ENCODE assay signal across 22 cellular contexts in genomic region chr3:45630325-45630724, GRCh38. TPM values are rescaled to one million over a fixed set of nuclear protein-coding genes. Genes with fewer than 3 reads are reported as not detected.
DNase-seq lines count a peak whose midpoint lies in the region; ATAC-seq and TF ChIP-seq lines count a peak whose summit lies in the region.
"Had no signal": no experiment of that assay in that cellular context is flagged by ENCODE, and none has a peak within 500 bp of the region (broad histone marks: within the 10 kb centered on the region; RNA-seq: fewer than 3 reads in every experiment).

No MANE protein-coding gene starts in this region.

- H3K36me3 Mint-ChIP-seq in stimulated activated naive CD8-positive, alpha-beta T cell treated with anti-CD3 and anti-CD28 coated beads, Interleukin-15, Interleukin-2, amounts not matched to agents 100 ng/mL and 50 ng/mL, for 24 hours (ENCODE audit: low read depth) = peaks cover 11% of the 10 kb centered on the region
- no peaks in the 10 kb centered on the region for H3K36me3 Mint-ChIP-seq in activated T-helper 17 cell treated with anti-CD3 and anti-CD28 coated beads, Interleukin-2, amount 50 U/mL, for 72 hours (ENCODE audit: low read depth)
- peaks cover 0 to 9% of the 10 kb centered on the region in 2 donors for H3K36me3 Mint-ChIP-seq in naive B cell

- TF ChIP-seq CTCF in mucosa of descending colon (IDR thresholded peaks at IDR 0.05) = no peak
- TF ChIP-seq CTCF in GM10266 (IDR thresholded peaks at IDR 0.05; ENCODE audit: control insufficient read depth, insufficient read depth, low read depth, missing control alignments) = no peak

- no peak overlapping the region for H3K4me3 ChIP-seq in mucosa of descending colon
- H3K4me3 ChIP-seq: heart right ventricle, left ventricle myocardium inferior, right atrium auricular region, testis had no signal

- peaks cover 17% of the 10 kb centered on the region for H3K4me1 Mint-ChIP-seq in stimulated activated naive CD8-positive, alpha-beta T cell treated with anti-CD3 and anti-CD28 coated beads, Interleukin-15, Interleukin-2, amounts not matched to agents 100 ng/mL and 50 ng/mL, for 24 hours (ENCODE audit: low read depth)
- peaks cover 16% of the 10 kb centered on the region for H3K4me1 Mint-ChIP-seq in activated T-helper 17 cell treated with anti-CD3 and anti-CD28 coated beads, Interleukin-2, amount 50 U/mL, for 72 hours
- H3K4me1 Mint-ChIP-seq in naive B cell = peaks cover 50 to 78% (median 68%) of the 10 kb centered on the region in 3 donors

- peaks cover 17% of the 10 kb centered on the region for H3K4me1 ChIP-seq in mucosa of descending colon (ENCODE audit: low read depth)
- H3K4me1 ChIP-seq: testis had no signal

- H3K27me3 Mint-ChIP-seq in stimulated activated naive CD8-positive, alpha-beta T cell treated with anti-CD3 and anti-CD28 coated beads, Interleukin-15, Interleukin-2, amounts not matched to agents 100 ng/mL and 50 ng/mL, for 24 hours = no peaks in the 10 kb centered on the region
- no peaks in the 10 kb centered on the region for H3K27me3 Mint-ChIP-seq in activated T-helper 17 cell treated with anti-CD3 and anti-CD28 coated beads, Interleukin-2, amount 50 U/mL, for 72 hours
- no peaks in the 10 kb centered on the region for H3K27me3 Mint-ChIP-seq in naive B cell

- H3K36me3 ChIP-seq in mucosa of descending colon (ENCODE audit: low read depth) = no peaks in the 10 kb centered on the region
- H3K36me3 ChIP-seq: left ventricle myocardium inferior, right atrium auricular region had no signal

- peak overlapping the region; percentile 46 for H3K27ac Mint-ChIP-seq in stimulated activated naive CD8-positive, alpha-beta T cell treated with anti-CD3 and anti-CD28 coated beads, Interleukin-15, Interleukin-2, amounts not matched to agents 100 ng/mL and 50 ng/mL, for 24 hours
- peak overlapping the region; percentile 51 for H3K27ac Mint-ChIP-seq in activated T-helper 17 cell treated with anti-CD3 and anti-CD28 coated beads, Interleukin-2, amount 50 U/mL, for 72 hours
- H3K27ac Mint-ChIP-seq in naive B cell = peak overlapping the region in 5 of 6 donors; percentile 86 to 93 (median 89)
- H3K27ac Mint-ChIP-seq: T-helper 2 cell treated with Interferon-gamma antibody and Interleukin-4, amounts not matched to agents 5 μg/mL and 100 μg/mL, for 36 hours had no signal

- intact Hi-C loops in mucosa of descending colon (cut with DNase I, micrococcal nuclease) = no loop called here

- H3K9me3 ChIP-seq in mucosa of descending colon = no peaks in the 10 kb centered on the region
- H3K9me3 ChIP-seq: heart right ventricle, left ventricle myocardium inferior, right atrium auricular region, testis had no signal

- no peaks in the 10 kb centered on the region for H3K9me3 Mint-ChIP-seq in stimulated activated naive CD8-positive, alpha-beta T cell treated with anti-CD3 and anti-CD28 coated beads, Interleukin-15, Interleukin-2, amounts not matched to agents 100 ng/mL and 50 ng/mL, for 24 hours
- H3K9me3 Mint-ChIP-seq in activated T-helper 17 cell treated with anti-CD3 and anti-CD28 coated beads, Interleukin-2, amount 50 U/mL, for 72 hours = no peaks in the 10 kb centered on the region
- H3K9me3 Mint-ChIP-seq in naive B cell = no peaks in the 10 kb centered on the region
- H3K9me3 Mint-ChIP-seq: T-helper 2 cell treated with Interferon-gamma antibody and Interleukin-4, amounts not matched to agents 5 μg/mL and 100 μg/mL, for 36 hours had no signal

- no peak for DNase-seq in stimulated activated naive CD8-positive, alpha-beta T cell treated with anti-CD3 and anti-CD28 coated beads, Interleukin-15, Interleukin-2, amounts not matched to agents 100 U/mL and 50 U/mL, for 24 hours
- DNase-seq in naive B cell = no peak
- no peak for DNase-seq in MV-4-11 (lab: John Stamatoyannopoulos, UW)
- DNase-seq in mucosa of descending colon = no peak
- no peak for DNase-seq in GM10266 (ENCODE audit: extremely low spot score)
- DNase-seq: activated CD4-positive, CD25-positive, alpha-beta regulatory T cell; activated effector memory CD4-positive, alpha-beta T cell treated with Interleukin-2 at 50 U/mL for 16 hours; GOT3; heart right ventricle; Karpas-422; left ventricle myocardium inferior; NCI-H1105; NCI-H2081; NCI-H524; occipital lobe; stimulated activated CD4-positive, alpha-beta T cell treated with anti-CD3 and anti-CD28 coated beads, Interleukin-15, amount 100 ng/mL, for 24 hours; testis had no signal

- H3K4me3 Mint-ChIP-seq in stimulated activated naive CD8-positive, alpha-beta T cell treated with anti-CD3 and anti-CD28 coated beads, Interleukin-15, Interleukin-2, amounts not matched to agents 100 ng/mL and 50 ng/mL, for 24 hours = no peak overlapping the region
- no peak overlapping the region for H3K4me3 Mint-ChIP-seq in activated T-helper 17 cell treated with anti-CD3 and anti-CD28 coated beads, Interleukin-2, amount 50 U/mL, for 72 hours
- peak overlapping the region in 3 of 8 donors; percentile 9 to 42 (median 39) for H3K4me3 Mint-ChIP-seq in naive B cell
- H3K4me3 Mint-ChIP-seq: T-helper 2 cell treated with Interferon-gamma antibody and Interleukin-4, amounts not matched to agents 5 μg/mL and 100 μg/mL, for 36 hours had no signal

- ATAC-seq in stimulated activated naive CD8-positive, alpha-beta T cell treated with anti-CD3 and anti-CD28 coated beads, Interleukin-15, Interleukin-2, amounts not matched to agents 100 U/mL and 50 U/mL, for 24 hours = no peak
- no peak for ATAC-seq in activated T-helper 17 cell treated with anti-CD3 and anti-CD28 coated beads, Interleukin-2, amount 50 U/mL, for 72 hours (replicated peaks)
- ATAC-seq in naive B cell (ENCODE audit: low read depth in 2 of 2) = no peak
- no peak for ATAC-seq in HG03432 (IDR thresholded peaks at IDR 0.05; ENCODE audit: unreplicated experiment)
- no peak for ATAC-seq in mucosa of descending colon

RNA-seq across cellular contexts. Expression of gene LIMD1, which starts 35.8 kb away (rescaled TPM):
- 10 to 100 TPM; 27.6 to 46.5 TPM for total RNA-seq in activated T-helper 17 cell treated with anti-CD3 and anti-CD28 coated beads, Interleukin-2, amount 50 U/mL, for 72 hours
- polyA plus RNA-seq in naive B cell (ENCODE audit: low read depth in 6 of 6) = 10 to 100 TPM in 5 of 6 donors, 1 to 10 TPM in 1; 7.4 to 32.0 (median 23.8) TPM
- total RNA-seq in mucosa of descending colon = 10 to 100 TPM; 36.0 to 40.9 (median 38.9) TPM

RNA-seq across cellular contexts. Expression of gene SACM1L, which starts 58.9 kb away (rescaled TPM):
- total RNA-seq in activated T-helper 17 cell treated with anti-CD3 and anti-CD28 coated beads, Interleukin-2, amount 50 U/mL, for 72 hours = 10 to 100 TPM; 49.2 to 57.4 TPM
- polyA plus RNA-seq in naive B cell (ENCODE audit: low read depth in 6 of 6) = 10 to 100 TPM in 4 of 6 donors, 1 to 10 TPM in 2; 7.3 to 19.2 (median 15.4) TPM
- total RNA-seq in mucosa of descending colon = 10 to 100 TPM; 54.1 to 62.6 (median 57.2) TPM
